Comparison of ENCODE assay signal across 16 cellular contexts in genomic region chr6:110755411-110755834, GRCh38. TPM values are rescaled to one million over a fixed set of nuclear protein-coding genes. Genes with fewer than 3 reads are reported as not detected.
DNase-seq lines count a peak whose midpoint lies in the region; ATAC-seq and TF ChIP-seq lines count a peak whose summit lies in the region.
"Had no signal": no experiment of that assay in that cellular context is flagged by ENCODE, and none has a peak within 500 bp of the region (broad histone marks: within the 10 kb centered on the region; RNA-seq: fewer than 3 reads in every experiment).

No MANE protein-coding gene starts in this region.

- intact Hi-C loops in IMR-90 (cut with micrococcal nuclease) (no loop called here), left lung (cut with DNase I) (no loop called here)

- no peak overlapping the region for H3K14ac ChIP-seq in IMR-90 (replicated peaks; ENCODE audit: low read depth, low read length)

- no peak overlapping the region for H3K4ac ChIP-seq in IMR-90 (ENCODE audit: low read depth, low read length)

- no peak overlapping the region for H4K91ac ChIP-seq in IMR-90 (ENCODE audit: insufficient read depth, low read depth, low read length)

- peaks cover 3% of the 10 kb centered on the region; the same call in 1 of the 2 replicates for H3K9me1 ChIP-seq in IMR-90 (ENCODE audit: insufficient read depth, low read length)

- no TSS peak for BruUV-seq in IMR-90 (replicated peaks; lab: Mats Ljungman, UMichigan)

- no peak overlapping the region for H3K18ac ChIP-seq in IMR-90 (ENCODE audit: low read depth, low read length)

- no peak for TF ChIP-seq CTCF in IMR-90 (conservative IDR thresholded peaks at IDR 0.05; ENCODE audit: low read depth, low read length)
- TF ChIP-seq CTCF in chondrocyte (IDR thresholded peaks at IDR 0.05), result no peak
- no peak for TF ChIP-seq CTCF in retinal pigment epithelial cell (conservative IDR thresholded peaks at IDR 0.05; ENCODE audit: low read depth, low read length)
- no peak for TF ChIP-seq CTCF in left lung (IDR thresholded peaks at IDR 0.05)

- H4K5ac ChIP-seq in IMR-90 (ENCODE audit: low read depth, low read length), result no peak overlapping the region

- no peak for TF ChIP-seq RAD21 in IMR-90 (IDR thresholded peaks at IDR 0.05; ENCODE audit: low read length)

- H3K9ac ChIP-seq in IMR-90 (ENCODE audit: low read depth, low read length), result no peak overlapping the region

- H3K4me3 ChIP-seq in IMR-90 (ENCODE audit: insufficient read depth, low read depth, low read length) (no peak overlapping the region), retinal pigment epithelial cell (ENCODE audit: low read length) (no peak overlapping the region), left lung (no peak overlapping the region)

- DNase-seq in IMR-90 (peak; percentile 16), chondrocyte (ENCODE audit: low spot score) (no peak), left lobe of liver (ENCODE audit: low spot score) (no peak), retinal pigment epithelial cell (ENCODE audit: low read depth) (peak; percentile 17), left lung (no peak), NCI-H1694 treated with DMSO at 0.1 percent for 48 hours (lab: John Stamatoyannopoulos, UW) (no peak)
- DNase-seq in stimulated activated CD4-positive, alpha-beta T cell treated with anti-CD3 and anti-CD28 coated beads, Interleukin-1b, Interleukin-23, amount 100 ng/mL, for 48 hours, result no peak
- DNase-seq: AML-193; CD4-positive, CD25-positive, alpha-beta regulatory T cell; DMS79; MM.1S; NCI-H1105; NCI-H187; NCI-H446; PC-3 had no signal

- H2BK120ac ChIP-seq in IMR-90 (ENCODE audit: low read depth, low read length), result no peak overlapping the region

- no peak overlapping the region for H2BK15ac ChIP-seq in IMR-90 (ENCODE audit: low read depth, low read length)

- H4K8ac ChIP-seq in IMR-90 (ENCODE audit: low read depth in 2 of 2, low read length in 2 of 2), result no peak overlapping the region

- POLR2A ChIA-PET in IMR-90 (lab: Charles Lee; ENCODE audit: unreplicated experiment), result no interaction called here

- H3K27me3 ChIP-seq in IMR-90 (ENCODE audit: control insufficient read depth, insufficient read depth, low read length) (no peaks in the 10 kb centered on the region), left lung (no peaks in the 10 kb centered on the region)

- no peak overlapping the region for H3K23ac ChIP-seq in IMR-90 (ENCODE audit: low read depth, low read length)

- CTCF ChIA-PET in IMR-90 (lab: Yijun Ruan, JAX), result no interaction called here

- H3K36me3 ChIP-seq in IMR-90 (ENCODE audit: control insufficient read depth, insufficient read depth, low read length) (no peaks in the 10 kb centered on the region), left lung (no peaks in the 10 kb centered on the region)

- H3K9me3 ChIP-seq in IMR-90 (ENCODE audit: control insufficient read depth, insufficient read depth, low read length), result no peaks in the 10 kb centered on the region
- H3K9me3 ChIP-seq in left lung, result no peaks in the 10 kb centered on the region

- whole genome bisulfite sequencing in IMR-90 (ENCODE audit: extremely low coverage in 2 of 2, insufficient read length in 1 of 2), 2 experiments, result 83% methylated on average over 1 of the region's 3 CpGs; no CpG with 5 or more reads in 1 of the 2 experiments

- no peak for TF ChIP-seq POLR2A in IMR-90 (IDR thresholded peaks at IDR 0.05; ENCODE audit: low read depth, low read length)

- no peak overlapping the region for H3K27ac ChIP-seq in IMR-90 (ENCODE audit: insufficient read depth, low read length)
- no peak overlapping the region for H3K27ac ChIP-seq in left lung

- H3K9me3 Mint-ChIP-seq in chondrocyte (ENCODE audit: low read depth), result no peaks in the 10 kb centered on the region
- H3K9me3 Mint-ChIP-seq: CD4-positive, CD25-positive, alpha-beta regulatory T cell had no signal

- in situ Hi-C loops in IMR-90 (cut with MboI; ENCODE audit: low sequenced_read_pairs), result no loop called here

- H2BK20ac ChIP-seq in IMR-90 (ENCODE audit: low read depth, low read length), result no peak overlapping the region

- H3K27me3 Mint-ChIP-seq in chondrocyte (ENCODE audit: low read depth), result no peaks in the 10 kb centered on the region
- H3K27me3 Mint-ChIP-seq: CD4-positive, CD25-positive, alpha-beta regulatory T cell had no signal

- no peak overlapping the region for H3K4me3 Mint-ChIP-seq in chondrocyte (ENCODE audit: unreplicated experiment)
- H3K4me3 Mint-ChIP-seq: CD4-positive, CD25-positive, alpha-beta regulatory T cell had no signal

- no peak overlapping the region for H2AK9ac ChIP-seq in IMR-90 (replicated peaks; ENCODE audit: low read depth, low read length, poor library complexity)

- H2AK5ac ChIP-seq in IMR-90 (ENCODE audit: low read depth, low read length), result no peak overlapping the region

- H3K4me2 ChIP-seq in IMR-90 (ENCODE audit: low read depth, low read length), result no peak overlapping the region

- ATAC-seq in IMR-90 (ENCODE audit: low read depth) (no peak), left lobe of liver (peak; percentile 36), left lung (no peak), GM21723 (IDR thresholded peaks at IDR 0.05; ENCODE audit: unreplicated experiment) (no peak)
- ATAC-seq: PC-3 had no signal

- dilution Hi-C loops in IMR-90 (cut with HindIII; ENCODE audit: low sequenced_read_pairs, unreplicated experiment), result no loop called here

- no peak overlapping the region for H3K56ac ChIP-seq in IMR-90 (ENCODE audit: extremely low read depth, insufficient read depth, low read length)

- H3K36me3 Mint-ChIP-seq in chondrocyte (ENCODE audit: low read depth), result no peaks in the 10 kb centered on the region

- H2BK5ac ChIP-seq in IMR-90 (ENCODE audit: low read depth, low read length, poor library complexity, severe bottlenecking), result no peak overlapping the region

- no peaks in the 10 kb centered on the region for H3K4me1 ChIP-seq in IMR-90 (ENCODE audit: control insufficient read depth, insufficient read depth, low read length)
- peaks cover 0 to 11% of the 10 kb centered on the region in 2 donors for H3K4me1 ChIP-seq in left lung

- H3K4me1 Mint-ChIP-seq in chondrocyte (ENCODE audit: low read depth), result peaks cover 6% of the 10 kb centered on the region

- H3K79me1 ChIP-seq in IMR-90 (ENCODE audit: low read depth in 1 of 2, low read length in 2 of 2), result peaks cover 0 to 13% of the 10 kb centered on the region in 2 experiments; a peak in 3 of 4 replicates

- peak overlapping the region; percentile 1 for H3K27ac Mint-ChIP-seq in chondrocyte (ENCODE audit: unreplicated experiment)
- H3K27ac Mint-ChIP-seq: CD4-positive, CD25-positive, alpha-beta regulatory T cell had no signal

- H2AFZ ChIP-seq in IMR-90 (replicated peaks; ENCODE audit: low read length, poor library complexity), result no peak overlapping the region

- H4K20me1 ChIP-seq in IMR-90 (ENCODE audit: insufficient read depth, low read length), result no peaks in the 10 kb centered on the region

TF ChIP-seq in IMR-90, 13 proteins besides CTCF, POLR2A, EP300 and RAD21:
- no peak for TF ChIP-seq RCOR1 (IDR thresholded peaks at IDR 0.05; ENCODE audit: insufficient replicate concordance, low read length)
TF ChIP-seq in IMR-90: peak in this region for 0.

RNA-seq across cellular contexts. Expression of gene CDK19, which starts 59.8 kb away (rescaled TPM):
- total RNA-seq in IMR-90 (2012; rRNA removed) (6.8 and 7.5 TPM in 2 replicates), chondrocyte (13.9 to 21.6 TPM (median 19.7 TPM) in 3 replicates), left lobe of liver (6.9 TPM), left lung (10 to 100 TPM; 18.4 to 21.3 TPM)
- 4.4 and 6.0 TPM in 2 replicates for polyA plus RNA-seq in IMR-90 (2012; rRNA removed)
- polyA plus RNA-seq in IMR-90 (2012; cell fraction: cytosol; rRNA removed), result 1.6 TPM in 2 replicates
- polyA plus RNA-seq in IMR-90 (2012; cell fraction: nucleus; rRNA removed; ENCODE audit: low replicate concordance), result 1.4 and 6.7 TPM in 2 replicates

Comparison
In these comparisons a context has a peak if more than half of its experiments do, and no peak if none do; other contexts are left out.
1. DNase-seq: peak in IMR-90 (single experiment) and retinal pigment epithelial cell (single experiment); none in chondrocyte (single experiment), left lobe of liver (single experiment), left lung (0 of 2), stimulated activated CD4-positive, alpha-beta T cell treated with anti-CD3 and anti-CD28 coated beads, Interleukin-1b, Interleukin-23, amount 100 ng/mL, for 48 hours (single experiment) and NCI-H1694 treated with DMSO at 0.1 percent for 48 hours (single experiment).